14 cellular contexts compared by ENCODE assay signal in the genomic region with DNA sequence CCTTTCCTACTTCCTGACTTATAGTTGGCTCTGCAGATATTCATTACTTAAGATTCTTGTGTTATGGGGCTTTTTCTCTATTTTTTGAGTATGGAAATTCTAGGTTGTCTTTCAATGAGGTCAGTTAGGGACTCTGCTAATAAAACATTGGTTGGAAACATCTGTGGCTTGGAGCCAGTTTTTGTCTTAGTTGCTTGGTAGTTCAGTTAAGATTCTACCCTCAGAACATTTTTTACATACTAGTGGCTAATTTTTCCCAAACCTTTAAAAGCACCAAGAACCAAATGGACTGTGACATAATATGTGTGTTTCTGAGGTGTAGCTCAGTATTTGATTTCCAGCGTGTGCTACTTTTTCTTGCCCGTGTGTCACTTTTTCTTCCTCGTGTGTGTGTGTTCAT.
DNase-seq lines count a peak whose midpoint lies in the region; TF ChIP-seq lines count a peak whose summit lies in the region.
"Had no signal": no experiment of that assay in that cellular context is flagged by ENCODE, and none has a peak within 500 bp of the region (broad histone marks: within the 10 kb centered on the region; RNA-seq: fewer than 3 reads in every experiment).

No MANE protein-coding gene starts in this region.

- H3K9me3 Mint-ChIP-seq in H9 (no peaks in the 10 kb centered on the region; a peak in 1 of 5 replicates), brain (peaks cover 0 to 3% (median 0%) of the 10 kb centered on the region in 5 experiments)

- no peak overlapping the region for H3K4me3 ChIP-seq in esophagus squamous epithelium
- H3K4me3 ChIP-seq: sigmoid colon had no signal

- H3K4ac ChIP-seq in H9 (ENCODE audit: low read depth, low read length), result no peak overlapping the region

- H3K9me3 ChIP-seq in H9 (ENCODE audit: control insufficient read depth, low read depth, low read length) (no peaks in the 10 kb centered on the region), esophagus squamous epithelium (no peaks in the 10 kb centered on the region)
- H3K9me3 ChIP-seq: sigmoid colon had no signal

- no peaks in the 10 kb centered on the region for H3K27me3 Mint-ChIP-seq in H9 (ENCODE audit: low read depth)
- no peaks in the 10 kb centered on the region for H3K27me3 Mint-ChIP-seq in brain
- H3K27me3 Mint-ChIP-seq: CD4-positive, alpha-beta memory T cell had no signal

- no peak overlapping the region for H3K56ac ChIP-seq in H9 (ENCODE audit: insufficient read length, low read depth, low read length)

- TF ChIP-seq POLR2A in esophagus squamous epithelium (IDR thresholded peaks at IDR 0.05), result no peak

- intact Hi-C loops in esophagus squamous epithelium (cut with DNase I), result no loop called here

- H3K4me1 ChIP-seq in H9 (ENCODE audit: insufficient read depth, low read length) (no peaks in the 10 kb centered on the region), esophagus squamous epithelium (no peaks in the 10 kb centered on the region)

- WGBS in H9 (ENCODE audit: extremely low coverage, insufficient read length, low lambda C conversion rate), result no CpG with 5 or more reads among the region's 3 CpGs
- 62 to 91% methylated on average over 3 of the region's 3 CpGs for WGBS in esophagus squamous epithelium, 2 donors

- H3K27ac ChIP-seq in H9 (ENCODE audit: insufficient read length, low read depth, low read length), result no peak overlapping the region
- no peak overlapping the region for H3K27ac ChIP-seq in esophagus squamous epithelium
- H3K27ac ChIP-seq: foreskin keratinocyte had no signal

- no peak overlapping the region for H3T11ph ChIP-seq in H9 (ENCODE audit: low read length)

- no peaks in the 10 kb centered on the region for H4K20me1 ChIP-seq in H9 (ENCODE audit: control insufficient read depth, insufficient read depth, insufficient read length)

- no peak overlapping the region for H3K14ac ChIP-seq in H9 (ENCODE audit: insufficient read depth, low read length)

- no peak overlapping the region for H2BK20ac ChIP-seq in H9 (ENCODE audit: low read depth, low read length, poor library complexity, severe bottlenecking)

- H3K4me3 Mint-ChIP-seq in H9 (no peak overlapping the region), brain (peak overlapping the region in 1 of 5 experiments; percentile 26)
- H3K4me3 Mint-ChIP-seq: CD4-positive, alpha-beta memory T cell had no signal

- H2BK15ac ChIP-seq in H9 (ENCODE audit: low read depth, low read length), result no peak overlapping the region

- H2BK5ac ChIP-seq in H9 (ENCODE audit: insufficient read length, low read length), result no peak overlapping the region

- no peak overlapping the region for H2BK120ac ChIP-seq in H9 (ENCODE audit: low read depth, low read length, poor library complexity, severe bottlenecking)

- H4K5ac ChIP-seq in H9 (ENCODE audit: insufficient read length, low read depth, low read length), result no peak overlapping the region

- H2AK5ac ChIP-seq in H9 (ENCODE audit: insufficient read length, low read length), result no peak overlapping the region

- no peak overlapping the region for H3K9ac ChIP-seq in H9 (ENCODE audit: extremely low read depth, insufficient read length, low read length)

- peak overlapping the region; percentile 34 for H3K23ac ChIP-seq in H9 (ENCODE audit: insufficient read length, low read depth, low read length)

- no peak overlapping the region for H4K91ac ChIP-seq in H9 (ENCODE audit: insufficient read length, low read depth, low read length)

- peak; percentile 25 for DNase-seq in AG09319 (ENCODE audit: extremely low read depth, low read depth)
- DNase-seq in H9, result no peak
- peak; percentile 14 for DNase-seq in medulla oblongata (ENCODE audit: extremely low spot score)
- DNase-seq in iPS-NIHi11 (ENCODE audit: low spot score), result no peak
- no peak for DNase-seq in HuH-7 (ENCODE audit: low spot score)
- DNase-seq in NCI-H524 (lab: John Stamatoyannopoulos, UW), result no peak
- DNase-seq in esophagus squamous epithelium (lab: John Stamatoyannopoulos, UW), result no peak
- DNase-seq: activated CD8-positive, alpha-beta memory T cell treated with anti-CD3 and anti-CD28 coated beads for 24 hours; CD4-positive, alpha-beta memory T cell; foreskin keratinocyte; islet precursor cell; NCI-H526 treated with DMSO at 0.1 percent for 48 hours; sigmoid colon had no signal

- no peak overlapping the region for H2AFZ ChIP-seq in H9 (ENCODE audit: low read length)

- no peak for TF ChIP-seq CTCF in AG09319 (IDR thresholded peaks at IDR 0.05; ENCODE audit: low read depth, low read length)
- no peak for TF ChIP-seq CTCF in H9 (conservative IDR thresholded peaks at IDR 0.05)
- TF ChIP-seq CTCF in brain (conservative IDR thresholded peaks at IDR 0.05), result no peak
- no peak for TF ChIP-seq CTCF in esophagus squamous epithelium (IDR thresholded peaks at IDR 0.05)

- H3K4me1 Mint-ChIP-seq in H9 (peaks cover 10% of the 10 kb centered on the region in 2 experiments), brain (peaks cover 45% of the 10 kb centered on the region)
- H3K4me1 Mint-ChIP-seq: CD4-positive, alpha-beta memory T cell had no signal

- H3K79me2 ChIP-seq in H9 (ENCODE audit: insufficient read depth, low read length), result 0 out of 2 replicates have a peak, but pooled peaks cover 1% of the 10 kb centered on the region

- H3K18ac ChIP-seq in H9 (ENCODE audit: insufficient read length, low read depth, low read length), result no peak overlapping the region

- H3K4me2 ChIP-seq in H9 (ENCODE audit: insufficient read depth, insufficient read length, low read length), result no peak overlapping the region

- no peaks in the 10 kb centered on the region for H3K36me3 ChIP-seq in esophagus squamous epithelium
- H3K36me3 ChIP-seq: sigmoid colon had no signal

- H3K23me2 ChIP-seq in H9 (ENCODE audit: insufficient read length, low read depth, low read length, poor library complexity, severe bottlenecking), result no peaks in the 10 kb centered on the region

- H4K8ac ChIP-seq in H9 (replicated peaks; ENCODE audit: insufficient read length, low read depth, low read length), result no peak overlapping the region

- no peak overlapping the region for H2BK12ac ChIP-seq in H9 (ENCODE audit: insufficient read length, low read depth, low read length)

- no peaks in the 10 kb centered on the region for H3K79me1 ChIP-seq in H9 (ENCODE audit: insufficient read depth, low read depth, low read length, poor library complexity, severe bottlenecking)

- peaks cover 0 to 4% (median 0%) of the 10 kb centered on the region in 3 experiments; a peak in 2 of 7 replicates for H3K36me3 Mint-ChIP-seq in H9 (ENCODE audit: insufficient read depth in 1 of 3, low read depth in 3 of 3)
- peaks cover 31% of the 10 kb centered on the region for H3K36me3 Mint-ChIP-seq in brain
- H3K36me3 Mint-ChIP-seq: CD4-positive, alpha-beta memory T cell had no signal

- H3K27me3 ChIP-seq in H9 (ENCODE audit: insufficient read depth, low read length) (no peaks in the 10 kb centered on the region), esophagus squamous epithelium (no peaks in the 10 kb centered on the region)
- H3K27me3 ChIP-seq: foreskin keratinocyte, sigmoid colon had no signal

- H3K27ac Mint-ChIP-seq in H9, result no peak overlapping the region
- peak overlapping the region; percentile 3 to 77 (median 69) for H3K27ac Mint-ChIP-seq in brain
- H3K27ac Mint-ChIP-seq: CD4-positive, alpha-beta memory T cell had no signal

Comparison
In these comparisons a context has a peak if more than half of its experiments do, and no peak if none do; other contexts are left out.
1. DNase-seq: peak in AG09319 (single experiment) and medulla oblongata (single experiment); none in H9 (single experiment), iPS-NIHi11 (single experiment), HuH-7 (single experiment), NCI-H524 (0 of 2) and esophagus squamous epithelium (single experiment).
2. H3K27ac Mint-ChIP-seq: peak in brain (5 of 5); none in H9 (0 of 3).